11 cellular contexts compared by ENCODE assay signal in the genomic region with DNA sequence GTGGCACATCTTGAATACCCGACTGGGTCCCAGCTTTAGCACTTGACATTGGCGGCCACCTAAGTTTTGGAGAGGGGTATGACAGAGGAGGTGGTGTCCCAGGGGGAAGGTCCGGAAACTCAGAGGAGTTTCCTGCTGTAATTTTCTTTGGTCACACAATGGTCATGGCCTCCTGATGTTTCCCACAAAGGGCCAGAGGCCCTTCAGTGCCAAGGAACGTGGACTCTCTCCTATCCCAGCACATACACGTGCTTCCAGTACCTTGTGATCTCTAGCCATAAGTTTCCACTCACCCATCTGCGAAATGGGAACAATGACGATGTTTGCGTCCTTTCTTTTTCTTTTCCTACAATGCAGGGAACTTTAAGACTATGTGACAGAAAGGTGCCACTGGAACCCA. TPM values are rescaled to one million over a fixed set of nuclear protein-coding genes. Genes with fewer than 3 reads are reported as not detected.
DNase-seq lines count a peak whose midpoint lies in the region; ATAC-seq and TF ChIP-seq lines count a peak whose summit lies in the region.
"Had no signal": no experiment of that assay in that cellular context is flagged by ENCODE, and none has a peak within 500 bp of the region (broad histone marks: within the 10 kb centered on the region; RNA-seq: fewer than 3 reads in every experiment).

No MANE protein-coding gene starts in this region.

- H3K36me3 Mint-ChIP-seq in CD14-positive monocyte = peaks cover 71 to 79% of the 10 kb centered on the region in 2 donors
- peaks cover 48% of the 10 kb centered on the region for H3K36me3 Mint-ChIP-seq in effector memory CD8-positive, alpha-beta T cell (ENCODE audit: insufficient read depth)
- H3K36me3 Mint-ChIP-seq in osteocyte (ENCODE audit: unreplicated experiment) = peaks cover 31% of the 10 kb centered on the region

- H3K27ac ChIP-seq in Panc1 (ENCODE audit: low read length) = peak overlapping the region; percentile 44

- H3K9me3 Mint-ChIP-seq in CD14-positive monocyte = no peaks in the 10 kb centered on the region
- no peaks in the 10 kb centered on the region for H3K9me3 Mint-ChIP-seq in effector memory CD8-positive, alpha-beta T cell
- H3K9me3 Mint-ChIP-seq in osteocyte (ENCODE audit: unreplicated experiment) = no peaks in the 10 kb centered on the region

- H3K27ac Mint-ChIP-seq in CD14-positive monocyte = peak overlapping the region; percentile 89 to 100 (median 98)
- peak overlapping the region; percentile 96 to 97 for H3K27ac Mint-ChIP-seq in effector memory CD8-positive, alpha-beta T cell
- peak overlapping the region; percentile 97 for H3K27ac Mint-ChIP-seq in osteocyte (ENCODE audit: unreplicated experiment)

- H3K9me3 ChIP-seq in Panc1 (ENCODE audit: control insufficient read depth, insufficient read depth, low read depth, low read length) = no peaks in the 10 kb centered on the region
- H3K9me3 ChIP-seq: thoracic aorta had no signal

- in situ Hi-C loops in Panc1 (cut with HindIII; ENCODE audit: low pct_unique_long_range_greater_than_20kb, low sequenced_read_pairs) = no loop called here

- H3K4me3 Mint-ChIP-seq in CD14-positive monocyte (no peak overlapping the region), osteocyte (ENCODE audit: unreplicated experiment) (no peak overlapping the region)
- H3K4me3 Mint-ChIP-seq in effector memory CD8-positive, alpha-beta T cell = peak overlapping the region; percentile 25 to 90

- CTCF ChIA-PET in Panc1 (lab: Charles Lee) = interaction anchor here (0.7 kb wide), 1 partner anchor 332 kb away, joined by 3 read pairs; no protein-coding TSS in a partner anchor

- TF ChIP-seq CTCF in CD14-positive monocyte (IDR thresholded peaks at IDR 0.05) = no peak
- no peak for TF ChIP-seq CTCF in Panc1 (IDR thresholded peaks at IDR 0.05)
- TF ChIP-seq CTCF in osteocyte (IDR thresholded peaks at IDR 0.05) = no peak

- peaks cover 0 to 3% (median 0%) of the 10 kb centered on the region in 3 donors for H3K27me3 Mint-ChIP-seq in CD14-positive monocyte (ENCODE audit: low read depth in 3 of 3)
- H3K27me3 Mint-ChIP-seq in effector memory CD8-positive, alpha-beta T cell = no peaks in the 10 kb centered on the region
- H3K27me3 Mint-ChIP-seq in osteocyte (ENCODE audit: unreplicated experiment) = no peaks in the 10 kb centered on the region

- no peaks in the 10 kb centered on the region for H3K27me3 ChIP-seq in Panc1 (ENCODE audit: control insufficient read depth, insufficient read depth, low read length)
- H3K27me3 ChIP-seq: foreskin keratinocyte had no signal

- DNase-seq in CD14-positive monocyte (ENCODE audit: low spot score) (no peak), Panc1 (ENCODE audit: low read depth, low spot score) (no peak), osteocyte (ENCODE audit: extremely low spot score, unreplicated experiment) (no peak), SHP77 (lab: John Stamatoyannopoulos, UW) (no peak)
- no peak for DNase-seq in effector memory CD8-positive, alpha-beta T cell
- DNase-seq: foreskin keratinocyte, NCI-H1092 had no signal

- H3K4me1 Mint-ChIP-seq in CD14-positive monocyte (peaks cover 69% of the 10 kb centered on the region), osteocyte (ENCODE audit: unreplicated experiment) (peaks cover 65% of the 10 kb centered on the region)
- peaks cover 71 to 76% of the 10 kb centered on the region in 2 donors for H3K4me1 Mint-ChIP-seq in effector memory CD8-positive, alpha-beta T cell (ENCODE audit: low read depth in 2 of 2)

- ATAC-seq in Panc1 (no peak), GM21619 (IDR thresholded peaks at IDR 0.05; ENCODE audit: unreplicated experiment) (no peak), GM18858 (IDR thresholded peaks at IDR 0.05; ENCODE audit: unreplicated experiment) (no peak), GM21447 (IDR thresholded peaks at IDR 0.05; ENCODE audit: unreplicated experiment) (no peak)
- no peak for ATAC-seq in effector memory CD8-positive, alpha-beta T cell (replicated peaks)

- peaks cover 15% of the 10 kb centered on the region for H3K4me1 ChIP-seq in Panc1 (ENCODE audit: control insufficient read depth, insufficient read depth, low read length)

- no peaks in the 10 kb centered on the region; the same call in 1 of the 2 replicates for H3K36me3 ChIP-seq in Panc1 (ENCODE audit: control insufficient read depth, insufficient read depth, low read length)

- intact Hi-C loops in CD14-positive monocyte (cut with micrococcal nuclease) (no loop called here), Panc1 (cut with micrococcal nuclease; ENCODE audit: unreplicated experiment) (no loop called here)

- H3K4me3 ChIP-seq in Panc1 (ENCODE audit: low read depth in 2 of 2, low read length in 2 of 2) = no peak overlapping the region
- H3K4me3 ChIP-seq: thoracic aorta had no signal

- POLR2A ChIA-PET in Panc1 (lab: Charles Lee) = interaction anchor here (0.7 kb wide), 1 partner anchor 592 kb away, joined by 4 read pairs; no protein-coding TSS in a partner anchor

- no TSS peak for BruUV-seq in Panc1 (replicated peaks; lab: Mats Ljungman, UMichigan)

RNA-seq across cellular contexts. Expression of a gene that starts 13.2 kb away (rescaled TPM):
- 100 to 1,000 TPM; 127 to 182 TPM for polyA plus RNA-seq in CD14-positive monocyte
- total RNA-seq in Panc1 (2021; ENCODE audit: unreplicated experiment) (171 TPM), osteocyte (271 and 278 TPM in 2 replicates)
- polyA plus RNA-seq in Panc1 (2012; ENCODE audit: insufficient read length) = 189 TPM

Comparison
In these comparisons a context has a peak if more than half of its experiments do, and no peak if none do; other contexts are left out.
1. H3K4me3 Mint-ChIP-seq: peak in effector memory CD8-positive, alpha-beta T cell (2 of 2); none in CD14-positive monocyte (0 of 2) and osteocyte (single experiment).
2. Peak in every context shown above with its lines, with median percentiles within 50 percentile points of each other: H3K27ac Mint-ChIP-seq.